Comparison of ENCODE assay signal across 9 cellular contexts in the genomic region with DNA sequence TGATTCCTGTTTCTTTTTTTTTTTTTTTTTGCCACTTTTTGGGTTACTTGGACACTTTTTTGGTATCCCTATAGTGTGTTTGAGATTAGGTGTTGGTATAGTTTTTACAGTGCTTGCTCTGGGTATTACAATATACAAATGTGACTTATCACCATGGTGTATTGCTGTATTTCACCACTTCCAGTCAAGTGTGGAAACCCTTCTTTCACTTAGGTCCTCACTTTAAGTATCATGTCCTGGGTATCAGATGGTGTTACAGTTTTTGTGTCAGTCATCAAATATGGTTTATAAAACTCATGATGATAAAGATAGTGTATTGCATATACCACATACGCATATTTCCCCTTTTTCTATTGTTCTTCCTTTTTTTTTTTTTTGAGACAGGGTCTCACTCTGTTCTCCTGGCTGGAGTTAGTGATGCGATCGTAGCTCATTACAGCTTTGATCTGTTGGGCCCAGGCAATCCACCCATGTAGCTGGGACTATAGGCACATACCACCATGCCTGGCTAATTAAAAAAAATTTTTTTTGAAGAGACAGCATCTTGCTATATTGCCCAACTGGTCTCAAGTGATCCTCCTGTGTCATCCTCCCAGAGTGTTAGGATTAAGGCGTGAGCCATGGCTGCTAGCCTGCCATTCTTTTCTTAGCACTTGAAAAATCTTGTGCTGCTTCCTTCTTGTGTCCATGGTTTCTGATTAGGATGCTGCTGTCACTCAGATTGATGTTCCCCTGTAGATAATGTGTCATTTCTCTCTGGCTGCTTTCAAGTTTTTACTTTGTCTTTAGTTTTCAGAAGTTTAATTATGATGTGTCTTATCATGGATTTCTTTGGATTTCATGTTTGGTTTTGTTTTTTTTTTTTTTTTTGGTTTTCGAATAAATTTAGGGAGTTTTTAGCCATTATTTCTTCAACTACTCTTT. TPM values are rescaled to one million over a fixed set of nuclear protein-coding genes. Genes with fewer than 3 reads are reported as not detected.
DNase-seq lines count a peak whose midpoint lies in the region; ATAC-seq and TF ChIP-seq lines count a peak whose summit lies in the region.
"Had no signal": no experiment of that assay in that cellular context is flagged by ENCODE, and none has a peak within 500 bp of the region (broad histone marks: within the 10 kb centered on the region; RNA-seq: fewer than 3 reads in every experiment).

No MANE protein-coding gene starts in this region.

- no peak for TF ChIP-seq CTCF in Loucy (conservative IDR thresholded peaks at IDR 0.05; ENCODE audit: low read length)
- TF ChIP-seq CTCF in activated CD8-positive, alpha-beta T cell treated with anti-CD3 and anti-CD28 coated beads for 36 hours (IDR thresholded peaks at IDR 0.05) = no peak
- TF ChIP-seq CTCF in colonic mucosa (IDR thresholded peaks at IDR 0.05) = no peak

- no peak for ATAC-seq in activated CD8-positive, alpha-beta T cell treated with anti-CD3 and anti-CD28 coated beads for 36 hours
- no peak for ATAC-seq in naive B cell (ENCODE audit: low read depth in 2 of 2)
- ATAC-seq in GM18868 (IDR thresholded peaks at IDR 0.05; ENCODE audit: unreplicated experiment) = no peak

- H3K36me3 ChIP-seq in Loucy (ENCODE audit: insufficient read depth, low read length) (no peaks in the 10 kb centered on the region), colonic mucosa (no peaks in the 10 kb centered on the region)

- no peak overlapping the region for H2AFZ ChIP-seq in Loucy (ENCODE audit: low read length)

- peaks cover 46% of the 10 kb centered on the region for H3K36me3 Mint-ChIP-seq in activated CD8-positive, alpha-beta T cell treated with anti-CD3 and anti-CD28 coated beads for 36 hours (ENCODE audit: low read depth)
- peaks cover 14 to 20% of the 10 kb centered on the region in 2 donors for H3K36me3 Mint-ChIP-seq in naive B cell

- H3K27me3 ChIP-seq in Loucy (ENCODE audit: insufficient read depth, low read length, poor library complexity, severe bottlenecking) = no peaks in the 10 kb centered on the region
- no peaks in the 10 kb centered on the region for H3K27me3 ChIP-seq in colonic mucosa
- H3K27me3 ChIP-seq: tibial nerve had no signal

- peaks cover 18% of the 10 kb centered on the region for H3K9me3 Mint-ChIP-seq in activated CD8-positive, alpha-beta T cell treated with anti-CD3 and anti-CD28 coated beads for 36 hours
- peaks cover 9 to 15% (median 13%) of the 10 kb centered on the region in 7 donors for H3K9me3 Mint-ChIP-seq in naive B cell

- no peaks in the 10 kb centered on the region for H3K9me2 ChIP-seq in Loucy (replicated peaks; ENCODE audit: low read depth, low read length)

- H3K4me1 Mint-ChIP-seq in activated CD8-positive, alpha-beta T cell treated with anti-CD3 and anti-CD28 coated beads for 36 hours (ENCODE audit: low read depth) = peaks cover 44% of the 10 kb centered on the region
- H3K4me1 Mint-ChIP-seq in naive B cell = peaks cover 35 to 53% (median 48%) of the 10 kb centered on the region in 3 donors

- POLR2A ChIA-PET in activated CD8-positive, alpha-beta T cell treated with anti-CD3 and anti-CD28 coated beads for 36 hours (lab: Charles Lee) = no interaction called here

- H3K9ac ChIP-seq in Loucy (ENCODE audit: low read depth, low read length, poor library complexity, severe bottlenecking) (peak overlapping the region; percentile 83), colonic mucosa (ENCODE audit: low read depth in 2 of 2, low read length in 2 of 2) (no peak overlapping the region)

- DNase-seq in EH (ENCODE audit: low read depth) (peak; percentile 3), naive B cell (no peak), nucleus accumbens (lab: John Stamatoyannopoulos, UW) (no peak), inferior parietal cortex (ENCODE audit: extremely low spot score) (no peak), colonic mucosa (no peak)
- no peak for DNase-seq in activated CD8-positive, alpha-beta T cell treated with anti-CD3 and anti-CD28 coated beads for 36 hours

- peak overlapping the region; percentile 72 for H3K4me2 ChIP-seq in Loucy (ENCODE audit: low read depth, low read length, poor library complexity, severe bottlenecking)

- intact Hi-C loops in activated CD8-positive, alpha-beta T cell treated with anti-CD3 and anti-CD28 coated beads for 36 hours (cut with micrococcal nuclease) = no loop called here
- intact Hi-C loops in colonic mucosa (cut with DNase I) = no loop called here

- H3K27me3 Mint-ChIP-seq in activated CD8-positive, alpha-beta T cell treated with anti-CD3 and anti-CD28 coated beads for 36 hours = no peaks in the 10 kb centered on the region
- H3K27me3 Mint-ChIP-seq in naive B cell = peaks cover 0 to 5% (median 5%) of the 10 kb centered on the region in 3 donors

- peaks cover 58% of the 10 kb centered on the region for H3K79me2 ChIP-seq in Loucy (ENCODE audit: insufficient read depth, low read length)

- no peak overlapping the region for H3K27ac ChIP-seq in colonic mucosa
- H3K27ac ChIP-seq: tibial nerve had no signal

- H3K4me3 ChIP-seq in Loucy (ENCODE audit: low read length, poor library complexity, severe bottlenecking) (peak overlapping the region; percentile 85), colonic mucosa (no peak overlapping the region)

- no peaks in the 10 kb centered on the region for H3K9me3 ChIP-seq in Loucy (ENCODE audit: insufficient read depth, low read depth, low read length)
- no peaks in the 10 kb centered on the region for H3K9me3 ChIP-seq in colonic mucosa
- H3K9me3 ChIP-seq: tibial nerve had no signal

- H3K4me1 ChIP-seq in Loucy (ENCODE audit: insufficient read depth, low read length, poor library complexity, severe bottlenecking) (peaks cover 33% of the 10 kb centered on the region), colonic mucosa (peaks cover 4% of the 10 kb centered on the region)

- peaks cover 2% of the 10 kb centered on the region; the same call in 1 of the 2 replicates for H3F3A ChIP-seq in Loucy (ENCODE audit: low read depth)

- H4K20me1 ChIP-seq in Loucy (ENCODE audit: insufficient read depth, low read length, poor library complexity, severe bottlenecking) = peaks cover 4% of the 10 kb centered on the region

- CTCF ChIA-PET in activated CD8-positive, alpha-beta T cell treated with anti-CD3 and anti-CD28 coated beads for 36 hours (lab: Charles Lee) = no interaction called here

- peak overlapping the region; percentile 60 for H3K27ac Mint-ChIP-seq in activated CD8-positive, alpha-beta T cell treated with anti-CD3 and anti-CD28 coated beads for 36 hours
- peak overlapping the region in 5 of 6 donors; percentile 52 to 98 (median 94) for H3K27ac Mint-ChIP-seq in naive B cell

- H3K4me3 Mint-ChIP-seq in activated CD8-positive, alpha-beta T cell treated with anti-CD3 and anti-CD28 coated beads for 36 hours = peak overlapping the region; percentile 82
- peak overlapping the region in 7 of 8 donors; percentile 55 to 98 (median 88) for H3K4me3 Mint-ChIP-seq in naive B cell

RNA-seq across cellular contexts. Expression of gene ATP9B, which starts 2.1 kb away (rescaled TPM):
- 10 to 100 TPM; 18.9 to 21.1 TPM for total RNA-seq in activated CD8-positive, alpha-beta T cell treated with anti-CD3 and anti-CD28 coated beads for 36 hours
- 10 to 100 TPM; 14.7 to 27.6 (median 16.3) TPM for polyA plus RNA-seq in naive B cell (ENCODE audit: low read depth in 6 of 6)
- total RNA-seq in colonic mucosa = 10 to 100 TPM; 20.4 to 30.3 TPM
